ENCODE assay signal across 1 cellular context in genomic region chr4:72283357-72283756, GRCh38.
TF ChIP-seq lines count a peak whose summit lies in the region.

No MANE protein-coding gene starts in this region.

TF ChIP-seq in GM12878, 131 proteins besides CTCF, POLR2A, EP300 and RAD21 (continued from another document):
- no peak for TF ChIP-seq SUZ12 (IDR thresholded peaks at IDR 0.05; ENCODE audit: unreplicated experiment)
- peak; percentile 47 for TF ChIP-seq ATF7 (IDR thresholded peaks at IDR 0.05; ENCODE audit: low read depth)
- TF ChIP-seq, protein P1, sequence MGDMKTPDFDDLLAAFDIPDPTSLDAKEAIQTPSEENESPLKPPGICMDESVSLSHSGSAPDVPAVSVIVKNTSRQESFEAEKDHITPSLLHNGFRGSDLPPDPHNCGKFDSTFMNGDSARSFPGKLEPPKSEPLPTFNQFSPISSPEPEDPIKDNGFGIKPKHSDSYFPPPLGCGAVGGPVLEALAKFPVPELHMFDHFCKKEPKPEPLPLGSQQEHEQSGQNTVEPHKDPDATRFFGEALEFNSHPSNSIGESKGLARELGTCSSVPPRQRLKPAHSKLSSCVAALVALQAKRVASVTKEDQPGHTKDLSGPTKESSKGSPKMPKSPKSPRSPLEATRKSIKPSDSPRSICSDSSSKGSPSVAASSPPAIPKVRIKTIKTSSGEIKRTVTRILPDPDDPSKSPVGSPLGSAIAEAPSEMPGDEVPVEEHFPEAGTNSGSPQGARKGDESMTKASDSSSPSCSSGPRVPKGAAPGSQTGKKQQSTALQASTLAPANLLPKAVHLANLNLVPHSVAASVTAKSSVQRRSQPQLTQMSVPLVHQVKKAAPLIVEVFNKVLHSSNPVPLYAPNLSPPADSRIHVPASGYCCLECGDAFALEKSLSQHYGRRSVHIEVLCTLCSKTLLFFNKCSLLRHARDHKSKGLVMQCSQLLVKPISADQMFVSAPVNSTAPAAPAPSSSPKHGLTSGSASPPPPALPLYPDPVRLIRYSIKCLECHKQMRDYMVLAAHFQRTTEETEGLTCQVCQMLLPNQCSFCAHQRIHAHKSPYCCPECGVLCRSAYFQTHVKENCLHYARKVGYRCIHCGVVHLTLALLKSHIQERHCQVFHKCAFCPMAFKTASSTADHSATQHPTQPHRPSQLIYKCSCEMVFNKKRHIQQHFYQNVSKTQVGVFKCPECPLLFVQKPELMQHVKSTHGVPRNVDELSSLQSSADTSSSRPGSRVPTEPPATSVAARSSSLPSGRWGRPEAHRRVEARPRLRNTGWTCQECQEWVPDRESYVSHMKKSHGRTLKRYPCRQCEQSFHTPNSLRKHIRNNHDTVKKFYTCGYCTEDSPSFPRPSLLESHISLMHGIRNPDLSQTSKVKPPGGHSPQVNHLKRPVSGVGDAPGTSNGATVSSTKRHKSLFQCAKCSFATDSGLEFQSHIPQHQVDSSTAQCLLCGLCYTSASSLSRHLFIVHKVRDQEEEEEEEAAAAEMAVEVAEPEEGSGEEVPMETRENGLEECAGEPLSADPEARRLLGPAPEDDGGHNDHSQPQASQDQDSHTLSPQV (IDR thresholded peaks at IDR 0.05), result no peak
- TF ChIP-seq, protein P2, sequence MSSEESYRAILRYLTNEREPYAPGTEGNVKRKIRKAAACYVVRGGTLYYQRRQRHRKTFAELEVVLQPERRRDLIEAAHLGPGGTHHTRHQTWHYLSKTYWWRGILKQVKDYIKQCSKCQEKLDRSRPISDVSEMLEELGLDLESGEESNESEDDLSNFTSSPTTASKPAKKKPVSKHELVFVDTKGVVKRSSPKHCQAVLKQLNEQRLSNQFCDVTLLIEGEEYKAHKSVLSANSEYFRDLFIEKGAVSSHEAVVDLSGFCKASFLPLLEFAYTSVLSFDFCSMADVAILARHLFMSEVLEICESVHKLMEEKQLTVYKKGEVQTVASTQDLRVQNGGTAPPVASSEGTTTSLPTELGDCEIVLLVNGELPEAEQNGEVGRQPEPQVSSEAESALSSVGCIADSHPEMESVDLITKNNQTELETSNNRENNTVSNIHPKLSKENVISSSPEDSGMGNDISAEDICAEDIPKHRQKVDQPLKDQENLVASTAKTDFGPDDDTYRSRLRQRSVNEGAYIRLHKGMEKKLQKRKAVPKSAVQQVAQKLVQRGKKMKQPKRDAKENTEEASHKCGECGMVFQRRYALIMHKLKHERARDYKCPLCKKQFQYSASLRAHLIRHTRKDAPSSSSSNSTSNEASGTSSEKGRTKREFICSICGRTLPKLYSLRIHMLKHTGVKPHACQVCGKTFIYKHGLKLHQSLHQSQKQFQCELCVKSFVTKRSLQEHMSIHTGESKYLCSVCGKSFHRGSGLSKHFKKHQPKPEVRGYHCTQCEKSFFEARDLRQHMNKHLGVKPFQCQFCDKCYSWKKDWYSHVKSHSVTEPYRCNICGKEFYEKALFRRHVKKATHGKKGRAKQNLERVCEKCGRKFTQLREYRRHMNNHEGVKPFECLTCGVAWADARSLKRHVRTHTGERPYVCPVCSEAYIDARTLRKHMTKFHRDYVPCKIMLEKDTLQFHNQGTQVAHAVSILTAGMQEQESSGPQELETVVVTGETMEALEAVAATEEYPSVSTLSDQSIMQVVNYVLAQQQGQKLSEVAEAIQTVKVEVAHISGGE (CRISPR knock-in tag; IDR thresholded peaks at IDR 0.05), result no peak
- no peak for TF ChIP-seq RB1 (IDR thresholded peaks at IDR 0.05; ENCODE audit: borderline replicate concordance)
